19 cellular contexts compared by ENCODE assay signal in genomic region chr10:533611-534566, GRCh38.
DNase-seq lines count a peak whose midpoint lies in the region; ATAC-seq and TF ChIP-seq lines count a peak whose summit lies in the region.
"Had no signal": no experiment of that assay in that cellular context is flagged by ENCODE, and none has a peak within 500 bp of the region (broad histone marks: within the 10 kb centered on the region; RNA-seq: fewer than 3 reads in every experiment).

No MANE protein-coding gene starts in this region.

- H3K9me3 Mint-ChIP-seq in activated naive CD8-positive, alpha-beta T cell treated with anti-CD3 and anti-CD28 coated beads, Interleukin-2, amount 10 ng/mL, durations not matched to agents 7 days and 5 days: no peaks in the 10 kb centered on the region
- no peaks in the 10 kb centered on the region for H3K9me3 Mint-ChIP-seq in activated naive CD8-positive, alpha-beta T cell treated with anti-CD3 and anti-CD28 coated beads, Interleukin-2, amount 50 U/mL, for 24 hours
- no peaks in the 10 kb centered on the region for H3K9me3 Mint-ChIP-seq in type B pancreatic cell
- H3K9me3 Mint-ChIP-seq: CD4-positive, alpha-beta T cell had no signal

- TF ChIP-seq CTCF in VCaP (conservative IDR thresholded peaks at IDR 0.05) (no peak), type B pancreatic cell (conservative IDR thresholded peaks at IDR 0.05) (no peak)

- POLR2A ChIA-PET in activated naive CD8-positive, alpha-beta T cell treated with anti-CD3 and anti-CD28 coated beads, Interleukin-2, amount 10 ng/mL, durations not matched to agents 7 days and 5 days (lab: Charles Lee): no interaction called here

- ATAC-seq in activated naive CD8-positive, alpha-beta T cell treated with anti-CD3 and anti-CD28 coated beads, Interleukin-2, amount 10 ng/mL, durations not matched to agents 7 days and 5 days (ENCODE audit: low read depth): no peak
- ATAC-seq in activated naive CD8-positive, alpha-beta T cell treated with anti-CD3 and anti-CD28 coated beads, Interleukin-2, amount 50 U/mL, for 24 hours: no peak
- no peak for ATAC-seq in GM19397 (IDR thresholded peaks at IDR 0.05; ENCODE audit: unreplicated experiment)
- no peak for ATAC-seq in HG02870 (IDR thresholded peaks at IDR 0.05; ENCODE audit: unreplicated experiment)
- ATAC-seq: PC-3 had no signal

- no peak overlapping the region for H3K27ac Mint-ChIP-seq in activated naive CD8-positive, alpha-beta T cell treated with anti-CD3 and anti-CD28 coated beads, Interleukin-2, amount 10 ng/mL, durations not matched to agents 7 days and 5 days
- no peak overlapping the region for H3K27ac Mint-ChIP-seq in activated naive CD8-positive, alpha-beta T cell treated with anti-CD3 and anti-CD28 coated beads, Interleukin-2, amount 50 U/mL, for 24 hours
- peak overlapping the region; percentile 56 for H3K27ac Mint-ChIP-seq in type B pancreatic cell
- H3K27ac Mint-ChIP-seq: CD4-positive, alpha-beta T cell had no signal

- no peaks in the 10 kb centered on the region for H3K4me1 Mint-ChIP-seq in activated naive CD8-positive, alpha-beta T cell treated with anti-CD3 and anti-CD28 coated beads, Interleukin-2, amount 10 ng/mL, durations not matched to agents 7 days and 5 days
- H3K4me1 Mint-ChIP-seq in activated naive CD8-positive, alpha-beta T cell treated with anti-CD3 and anti-CD28 coated beads, Interleukin-2, amount 50 U/mL, for 24 hours: no peaks in the 10 kb centered on the region
- H3K4me1 Mint-ChIP-seq in type B pancreatic cell (ENCODE audit: unreplicated experiment): peaks cover 41% of the 10 kb centered on the region

- H3K27ac ChIP-seq in VCaP: peak overlapping the region; percentile 31; the same call in 1 of the 2 replicates
- H3K27ac ChIP-seq: SJSA1 had no signal

- no peaks in the 10 kb centered on the region for H3K36me3 Mint-ChIP-seq in activated naive CD8-positive, alpha-beta T cell treated with anti-CD3 and anti-CD28 coated beads, Interleukin-2, amount 10 ng/mL, durations not matched to agents 7 days and 5 days
- H3K36me3 Mint-ChIP-seq in activated naive CD8-positive, alpha-beta T cell treated with anti-CD3 and anti-CD28 coated beads, Interleukin-2, amount 50 U/mL, for 24 hours (ENCODE audit: low read depth): no peaks in the 10 kb centered on the region
- no peaks in the 10 kb centered on the region for H3K36me3 Mint-ChIP-seq in type B pancreatic cell

- H3K4me3 Mint-ChIP-seq in activated naive CD8-positive, alpha-beta T cell treated with anti-CD3 and anti-CD28 coated beads, Interleukin-2, amount 10 ng/mL, durations not matched to agents 7 days and 5 days: no peak overlapping the region
- H3K4me3 Mint-ChIP-seq in activated naive CD8-positive, alpha-beta T cell treated with anti-CD3 and anti-CD28 coated beads, Interleukin-2, amount 50 U/mL, for 24 hours: no peak overlapping the region
- H3K4me3 Mint-ChIP-seq in type B pancreatic cell: no peak overlapping the region
- H3K4me3 Mint-ChIP-seq: CD4-positive, alpha-beta T cell had no signal

- peaks cover 19% of the 10 kb centered on the region for H3K27me3 Mint-ChIP-seq in activated naive CD8-positive, alpha-beta T cell treated with anti-CD3 and anti-CD28 coated beads, Interleukin-2, amount 10 ng/mL, durations not matched to agents 7 days and 5 days
- peaks cover 20% of the 10 kb centered on the region for H3K27me3 Mint-ChIP-seq in activated naive CD8-positive, alpha-beta T cell treated with anti-CD3 and anti-CD28 coated beads, Interleukin-2, amount 50 U/mL, for 24 hours
- no peaks in the 10 kb centered on the region for H3K27me3 Mint-ChIP-seq in type B pancreatic cell

- peak; percentile 5 for DNase-seq in activated naive CD8-positive, alpha-beta T cell treated with anti-CD3 and anti-CD28 coated beads, Interleukin-2, amount 10 ng/mL, durations not matched to agents 7 days and 5 days
- no peak for DNase-seq in activated naive CD8-positive, alpha-beta T cell treated with anti-CD3 and anti-CD28 coated beads, Interleukin-2, amount 50 U/mL, for 24 hours
- DNase-seq in mesenteric fat pad (ENCODE audit: low spot score) (peak; percentile 43), type B pancreatic cell (ENCODE audit: extremely low spot score, unreplicated experiment) (no peak), NCI-H146 treated with DMSO at 0.1 percent for 48 hours (lab: John Stamatoyannopoulos, UW; ENCODE audit: unreplicated experiment) (no peak)
- DNase-seq: AML-193; Calu3; CD4-positive, alpha-beta T cell; DMS79 treated with DMSO at 0.1 percent for 48 hours; GF-D8; NCI-H1092 treated with DMSO at 0.1 percent for 48 hours; NCI-H187 treated with DMSO at 0.1 percent for 48 hours; NCI-H510A; PC-3; SW 1271 had no signal

Comparison
In these comparisons a context has a peak if more than half of its experiments do, and no peak if none do; other contexts are left out.
1. DNase-seq: peak in activated naive CD8-positive, alpha-beta T cell treated with anti-CD3 and anti-CD28 coated beads, Interleukin-2, amount 10 ng/mL, durations not matched to agents 7 days and 5 days (single experiment) and mesenteric fat pad (single experiment); none in activated naive CD8-positive, alpha-beta T cell treated with anti-CD3 and anti-CD28 coated beads, Interleukin-2, amount 50 U/mL, for 24 hours (single experiment), type B pancreatic cell (single experiment) and NCI-H146 treated with DMSO at 0.1 percent for 48 hours (single experiment).